ENCODE assay signal across 1 cellular context in genomic region chr5:137496919-137497318, GRCh38.
TF ChIP-seq lines count a peak whose summit lies in the region.

No MANE protein-coding gene starts in this region.

TF ChIP-seq in endothelial cell of umbilical vein, 7 proteins besides CTCF, POLR2A, EP300 and RAD21:
- no peak for TF ChIP-seq EZH2 (IDR thresholded peaks at IDR 0.05; ENCODE audit: borderline replicate concordance, low read depth, low read length, severe bottlenecking)
- TF ChIP-seq GATA2 (IDR thresholded peaks at IDR 0.05; ENCODE audit: insufficient read depth, insufficient read length, low read depth, low read length) = no peak
- TF ChIP-seq MYC (IDR thresholded peaks at IDR 0.05; ENCODE audit: low read depth, low read length) = no peak
- no peak for TF ChIP-seq JUN (IDR thresholded peaks at IDR 0.05; ENCODE audit: borderline replicate concordance, insufficient read depth, insufficient read length, low read depth)
- no peak for TF ChIP-seq POLR2AphosphoS5 (IDR thresholded peaks at IDR 0.05; ENCODE audit: insufficient read depth, low read depth, low read length)
- TF ChIP-seq MAX (IDR thresholded peaks at IDR 0.05; ENCODE audit: insufficient read depth, insufficient read length) = no peak
- TF ChIP-seq FOS (IDR thresholded peaks at IDR 0.05; ENCODE audit: borderline replicate concordance, insufficient read depth, low read length) = no peak
TF ChIP-seq in endothelial cell of umbilical vein: peak in this region for 0.
